28 cellular contexts compared by ENCODE assay signal in the genomic region with DNA sequence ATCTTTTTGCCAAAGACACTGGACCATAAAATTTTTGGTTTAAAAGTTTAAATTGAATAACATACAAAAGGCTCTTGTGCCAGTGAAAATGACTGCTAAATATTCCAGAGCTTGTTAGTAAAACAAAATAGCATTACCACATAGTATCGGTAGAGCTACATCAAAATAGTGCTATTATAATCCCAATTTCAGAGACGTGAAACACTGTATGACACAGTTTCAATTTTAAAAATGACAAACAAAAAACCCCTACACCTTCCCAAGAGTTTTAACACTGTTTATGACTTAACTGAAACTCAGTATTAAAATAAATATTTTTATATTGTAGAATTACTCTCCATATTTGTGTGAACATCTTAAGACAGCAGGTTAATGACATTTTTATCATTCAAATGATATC.
"Had no signal": no experiment of that assay in that cellular context is flagged by ENCODE, and none has a peak within 500 bp of the region (broad histone marks: within the 10 kb centered on the region; RNA-seq: fewer than 3 reads in every experiment).

No MANE protein-coding gene starts in this region.

- ATAC-seq: esophagus mucosa; gastrocnemius medialis; heart left ventricle; left cardiac atrium; left lung; naive thymus-derived CD4-positive, alpha-beta T cell; right lobe of liver; stimulated activated naive CD8-positive, alpha-beta T cell treated with anti-CD3 and anti-CD28 coated beads, Interleukin-15, amount 100 ng/mL, for 72 hours had no signal

- H3K27ac Mint-ChIP-seq: dendritic cell treated with granulocyte-macrophage colony-stimulating factor and Interleukin-4, amounts not matched to agents 40 ng/mL and 50 ng/mL, for 4 days; endodermal cell; naive thymus-derived CD4-positive, alpha-beta T cell; nephron; neural progenitor cell; progenitor cell of endocrine pancreas; stimulated activated naive CD8-positive, alpha-beta T cell treated with anti-CD3 and anti-CD28 coated beads, Interleukin-15, amount 100 ng/mL, for 72 hours had no signal

- H3K27me3 Mint-ChIP-seq: dendritic cell treated with granulocyte-macrophage colony-stimulating factor and Interleukin-4, amounts not matched to agents 40 ng/mL and 50 ng/mL, for 4 days; progenitor cell of endocrine pancreas; stimulated activated naive CD8-positive, alpha-beta T cell treated with anti-CD3 and anti-CD28 coated beads, Interleukin-15, amount 100 ng/mL, for 72 hours had no signal

- H3K79me2 ChIP-seq: parathyroid adenoma had no signal

- H3K27ac ChIP-seq: epithelial cell of prostate, gastrocnemius medialis, heart left ventricle, hepatocyte, left lung, neural progenitor cell, parathyroid adenoma, right lobe of liver, suprapubic skin, vagina had no signal

- H3K36me3 ChIP-seq: neural progenitor cell had no signal

- H3K9ac ChIP-seq: neural progenitor cell, parathyroid adenoma had no signal

- H3K4me1 ChIP-seq: parathyroid adenoma had no signal

- H2AFZ ChIP-seq: hepatocyte, neural progenitor cell, parathyroid adenoma had no signal

- H3K4me2 ChIP-seq: hepatocyte, neural progenitor cell had no signal

- H3K4me3 ChIP-seq: gastrocnemius medialis, heart left ventricle, hepatocyte, left lung, neural progenitor cell, right lobe of liver, suprapubic skin, vagina had no signal

- H3K9me3 ChIP-seq: gastrocnemius medialis, heart left ventricle, left lung, right lobe of liver, suprapubic skin, vagina had no signal

- H3K27me3 ChIP-seq: gastrocnemius medialis, heart left ventricle, hepatocyte, left lung, neural progenitor cell, right lobe of liver, suprapubic skin, vagina had no signal

- H3K4me3 Mint-ChIP-seq: dendritic cell treated with granulocyte-macrophage colony-stimulating factor and Interleukin-4, amounts not matched to agents 40 ng/mL and 50 ng/mL, for 4 days; endodermal cell; naive thymus-derived CD4-positive, alpha-beta T cell; nephron; neural progenitor cell had no signal

- DNase-seq: effector CD8-positive, alpha-beta T cell; endodermal cell; foreskin fibroblast; gastrocnemius medialis; heart left ventricle; kidney; left cardiac atrium; left lung; mesenchymal stem cell; midbrain; naive thymus-derived CD4-positive, alpha-beta T cell; right lobe of liver; small intestine; stimulated activated CD4-positive, alpha-beta T cell treated with anti-CD3 and anti-CD28 coated beads, Interleukin-15, amount 100 ng/mL, for 24 hours; stimulated activated CD4-positive, alpha-beta T cell treated with anti-CD3 and anti-CD28 coated beads, Interleukin-2, amount 100 ng/mL, for 48 hours; stimulated activated naive CD4-positive, alpha-beta T cell; stimulated activated naive CD8-positive, alpha-beta T cell treated with anti-CD3 and anti-CD28 coated beads, Interleukin-15, amount 100 ng/mL, for 72 hours; trophoblast cell had no signal

- H3K9me3 Mint-ChIP-seq: dendritic cell treated with granulocyte-macrophage colony-stimulating factor and Interleukin-4, amounts not matched to agents 40 ng/mL and 50 ng/mL, for 4 days; endodermal cell; naive thymus-derived CD4-positive, alpha-beta T cell; nephron; neural progenitor cell; stimulated activated naive CD8-positive, alpha-beta T cell treated with anti-CD3 and anti-CD28 coated beads, Interleukin-15, amount 100 ng/mL, for 72 hours had no signal
